In the genomic region with DNA sequence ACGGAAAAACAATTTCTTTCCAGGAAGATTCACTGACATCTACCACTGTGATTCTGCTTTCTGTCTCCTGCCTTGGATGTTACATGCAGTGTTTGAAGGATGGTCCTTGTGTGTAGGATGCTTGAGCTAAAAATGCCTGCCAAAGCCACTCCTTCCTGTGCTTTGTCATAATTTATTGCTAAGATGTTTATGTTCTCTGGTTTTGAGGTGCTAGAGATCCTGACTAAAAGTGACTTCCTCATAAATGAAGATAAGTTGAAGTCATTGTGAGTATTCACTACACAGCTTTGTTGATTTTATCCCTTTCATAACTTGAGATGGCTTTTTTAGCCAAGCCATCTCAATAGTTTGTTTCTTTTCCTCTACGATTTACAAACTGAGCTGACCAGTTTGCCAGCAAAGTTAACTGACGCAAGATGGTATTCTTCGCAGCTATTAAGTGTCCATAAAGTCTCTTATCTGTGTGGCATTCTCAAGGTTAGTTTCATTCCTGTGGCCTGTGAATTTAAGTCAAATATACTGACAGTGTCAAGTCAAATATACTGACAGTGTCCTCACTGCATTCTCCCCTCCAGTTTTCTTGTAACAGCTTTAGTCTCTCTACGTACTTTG, we compare ENCODE assay signal across 17 cellular contexts. TPM values are rescaled to one million over a fixed set of nuclear protein-coding genes. Genes with fewer than 3 reads are reported as not detected.
DNase-seq lines count a peak whose midpoint lies in the region; ATAC-seq and TF ChIP-seq lines count a peak whose summit lies in the region.
"Had no signal": no experiment of that assay in that cellular context is flagged by ENCODE, and none has a peak within 500 bp of the region (broad histone marks: within the 10 kb centered on the region; RNA-seq: fewer than 3 reads in every experiment).

No MANE protein-coding gene starts in this region.

- peaks cover 4% of the 10 kb centered on the region for H3K36me3 ChIP-seq in CD8-positive, alpha-beta T cell (ENCODE audit: insufficient read depth, low read length)
- peaks cover 0 to 23% of the 10 kb centered on the region in 2 experiments; a peak in 1 of 3 replicates for H3K36me3 ChIP-seq in HEK293 (ENCODE audit: control insufficient read depth in 2 of 2, insufficient read depth in 1 of 2, low read length in 2 of 2)

- no peaks in the 10 kb centered on the region for H3K27me3 Mint-ChIP-seq in CD8-positive, alpha-beta T cell (ENCODE audit: low read depth)
- no peaks in the 10 kb centered on the region for H3K27me3 Mint-ChIP-seq in activated naive CD8-positive, alpha-beta T cell treated with anti-CD3 and anti-CD28 coated beads, Interleukin-2, amount 10 ng/mL, durations not matched to agents 7 days and 5 days
- no peaks in the 10 kb centered on the region for H3K27me3 Mint-ChIP-seq in mesothelial cell of epicardium (ENCODE audit: low read depth)
- H3K27me3 Mint-ChIP-seq in progenitor cell of endocrine pancreas = no peaks in the 10 kb centered on the region

- peaks cover 24% of the 10 kb centered on the region for H3K36me3 Mint-ChIP-seq in CD8-positive, alpha-beta T cell
- H3K36me3 Mint-ChIP-seq in activated naive CD8-positive, alpha-beta T cell treated with anti-CD3 and anti-CD28 coated beads, Interleukin-2, amount 10 ng/mL, durations not matched to agents 7 days and 5 days = peaks cover 12% of the 10 kb centered on the region
- H3K36me3 Mint-ChIP-seq in mesothelial cell of epicardium = peaks cover 17% of the 10 kb centered on the region
- peaks cover 5% of the 10 kb centered on the region for H3K36me3 Mint-ChIP-seq in progenitor cell of endocrine pancreas (ENCODE audit: insufficient read depth)

- DNase-seq in CD8-positive, alpha-beta T cell = no peak
- DNase-seq in activated naive CD8-positive, alpha-beta T cell treated with anti-CD3 and anti-CD28 coated beads, Interleukin-2, amount 10 ng/mL, durations not matched to agents 7 days and 5 days = no peak
- DNase-seq in mesothelial cell of epicardium (ENCODE audit: low spot score in 2 of 2, unreplicated experiment in 2 of 2) (no peak), progenitor cell of endocrine pancreas (ENCODE audit: low spot score, unreplicated experiment) (no peak), omental fat pad (ENCODE audit: low spot score) (no peak), GOT3 (lab: John Stamatoyannopoulos, UW) (no peak)
- DNase-seq: activated naive CD4-positive, alpha-beta T cell treated with anti-CD3 and anti-CD28 coated beads, Interleukin-2, amount 50 U/mL, for 16 hours; central memory CD4-positive, alpha-beta T cell; DMS79; islet precursor cell; NCI-H1105; OCI-M1; posterior cingulate gyrus had no signal

- CTCF ChIA-PET in CD8-positive, alpha-beta T cell (lab: Charles Lee) = no interaction called here
- CTCF ChIA-PET in HEK293 (lab: Yijun Ruan, JAX) = interaction anchor here (0.6 kb wide), 1 partner anchor 9 kb away, joined by 3 read pairs; no protein-coding TSS in a partner anchor

- no peak overlapping the region for H3K4me3 Mint-ChIP-seq in CD8-positive, alpha-beta T cell
- H3K4me3 Mint-ChIP-seq in activated naive CD8-positive, alpha-beta T cell treated with anti-CD3 and anti-CD28 coated beads, Interleukin-2, amount 10 ng/mL, durations not matched to agents 7 days and 5 days = no peak overlapping the region
- no peak overlapping the region for H3K4me3 Mint-ChIP-seq in mesothelial cell of epicardium
- no peak overlapping the region for H3K4me3 Mint-ChIP-seq in progenitor cell of endocrine pancreas (ENCODE audit: low read depth)

- H3K27me3 ChIP-seq in CD8-positive, alpha-beta T cell (ENCODE audit: insufficient read depth, low read length) = no peaks in the 10 kb centered on the region
- H3K27me3 ChIP-seq: BLaER1, tibial nerve had no signal

- intact Hi-C loops in CD8-positive, alpha-beta T cell (cut with DNase I, micrococcal nuclease) = no loop called here

- TF ChIP-seq CTCF in CD8-positive, alpha-beta T cell (IDR thresholded peaks at IDR 0.05) = no peak
- TF ChIP-seq CTCF in HEK293 (tag by site-specific recombination; IDR thresholded peaks at IDR 0.05) (no peak), mesothelial cell of epicardium (IDR thresholded peaks at IDR 0.05; ENCODE audit: unreplicated experiment) (no peak), progenitor cell of endocrine pancreas (IDR thresholded peaks at IDR 0.05; ENCODE audit: unreplicated experiment) (no peak), omental fat pad (IDR thresholded peaks at IDR 0.05) (no peak)

- H3K27ac ChIP-seq in CD8-positive, alpha-beta T cell (ENCODE audit: low read depth, low read length) = no peak overlapping the region
- H3K27ac ChIP-seq in HEK293 (ENCODE audit: extremely low read depth, low read depth, low read length) = no peak overlapping the region
- H3K27ac ChIP-seq: BLaER1 had no signal

- H3K4me3 ChIP-seq in CD8-positive, alpha-beta T cell (ENCODE audit: low read depth, low read length) = no peak overlapping the region
- H3K4me3 ChIP-seq in HEK293 (ENCODE audit: low read depth, low read length) = no peak overlapping the region
- H3K4me3 ChIP-seq: BLaER1, tibial nerve had no signal

- H3K4me1 Mint-ChIP-seq in CD8-positive, alpha-beta T cell (ENCODE audit: low read depth) = peaks cover 2% of the 10 kb centered on the region
- peaks cover 2% of the 10 kb centered on the region for H3K4me1 Mint-ChIP-seq in activated naive CD8-positive, alpha-beta T cell treated with anti-CD3 and anti-CD28 coated beads, Interleukin-2, amount 10 ng/mL, durations not matched to agents 7 days and 5 days
- H3K4me1 Mint-ChIP-seq in mesothelial cell of epicardium (peaks cover 15% of the 10 kb centered on the region), progenitor cell of endocrine pancreas (ENCODE audit: low read depth) (no peaks in the 10 kb centered on the region)

- no peaks in the 10 kb centered on the region for H3K9me3 ChIP-seq in CD8-positive, alpha-beta T cell (ENCODE audit: low read length)
- H3K9me3 ChIP-seq in HEK293 (ENCODE audit: control insufficient read depth, insufficient read depth, low read depth, low read length) = no peaks in the 10 kb centered on the region
- H3K9me3 ChIP-seq: BLaER1, tibial nerve had no signal

- no peaks in the 10 kb centered on the region for H3K4me1 ChIP-seq in CD8-positive, alpha-beta T cell (ENCODE audit: insufficient read depth, low read length)
- no peaks in the 10 kb centered on the region for H3K4me1 ChIP-seq in HEK293 (ENCODE audit: control insufficient read depth, insufficient read depth, low read length)
- H3K4me1 ChIP-seq: BLaER1 had no signal

- H3K9me3 Mint-ChIP-seq in CD8-positive, alpha-beta T cell = no peaks in the 10 kb centered on the region
- H3K9me3 Mint-ChIP-seq in activated naive CD8-positive, alpha-beta T cell treated with anti-CD3 and anti-CD28 coated beads, Interleukin-2, amount 10 ng/mL, durations not matched to agents 7 days and 5 days = no peaks in the 10 kb centered on the region
- H3K9me3 Mint-ChIP-seq in mesothelial cell of epicardium (no peaks in the 10 kb centered on the region), progenitor cell of endocrine pancreas (ENCODE audit: low read depth) (no peaks in the 10 kb centered on the region)

- ATAC-seq in CD8-positive, alpha-beta T cell = no peak
- no peak for ATAC-seq in activated naive CD8-positive, alpha-beta T cell treated with anti-CD3 and anti-CD28 coated beads, Interleukin-2, amount 10 ng/mL, durations not matched to agents 7 days and 5 days (ENCODE audit: low read depth)
- ATAC-seq in omental fat pad (ENCODE audit: low FRiP score) = no peak
- ATAC-seq in HG03354 (IDR thresholded peaks at IDR 0.05; ENCODE audit: poor library complexity, severe bottlenecking, unreplicated experiment) = no peak

- peak overlapping the region; percentile 53 for H3K27ac Mint-ChIP-seq in CD8-positive, alpha-beta T cell
- H3K27ac Mint-ChIP-seq in activated naive CD8-positive, alpha-beta T cell treated with anti-CD3 and anti-CD28 coated beads, Interleukin-2, amount 10 ng/mL, durations not matched to agents 7 days and 5 days = peak overlapping the region; percentile 47
- H3K27ac Mint-ChIP-seq in mesothelial cell of epicardium (peak overlapping the region; percentile 19), progenitor cell of endocrine pancreas (no peak overlapping the region)

- POLR2A ChIA-PET in CD8-positive, alpha-beta T cell (lab: Charles Lee) = interaction anchor here (0.6 to 1.6 kb wide), 4 partner anchors 15 to 60 kb away, joined by 3 to 4 read pairs (median 4); partner anchors contain the start of gene FBXL3
- POLR2A ChIA-PET in HEK293 (lab: Yijun Ruan, JAX) = no interaction called here
- POLR2A ChIA-PET in activated naive CD8-positive, alpha-beta T cell treated with anti-CD3 and anti-CD28 coated beads, Interleukin-2, amount 10 ng/mL, durations not matched to agents 7 days and 5 days (lab: Charles Lee) = interaction anchor here (1.5 kb wide), 2 partner anchors 16 to 51 kb away, joined by 4 to 7 read pairs; partner anchors contain the start of genes CLN5 and FBXL3

TF ChIP-seq in HEK293, 187 proteins besides CTCF, POLR2A, EP300 and RAD21:
- no peak for TF ChIP-seq ZNF274 (IDR thresholded peaks at IDR 0.05; ENCODE audit: low read length)
- TF ChIP-seq ZNF274 (tag by site-specific recombination; IDR thresholded peaks at IDR 0.05; ENCODE audit: borderline replicate concordance) = no peak
- peak; percentile 41 for TF ChIP-seq FEZF1 (tag by site-specific recombination; IDR thresholded peaks at IDR 0.05)

RNA-seq across cellular contexts. Expression of gene FBXL3, which starts 15.7 kb away (rescaled TPM):
- 10 to 100 TPM; 91.3 to 97.0 TPM for total RNA-seq in CD8-positive, alpha-beta T cell
- total RNA-seq in activated naive CD8-positive, alpha-beta T cell treated with anti-CD3 and anti-CD28 coated beads, Interleukin-2, amount 10 ng/mL, durations not matched to agents 7 days and 5 days = 10 to 100 TPM; 46.1 to 47.7 TPM
- total RNA-seq in mesothelial cell of epicardium = 31.3 to 32.7 TPM (median 32.6 TPM) in 3 replicates
- total RNA-seq in progenitor cell of endocrine pancreas = 18.0 and 21.8 TPM in 2 replicates
- 100 to 1,000 TPM in 1 of 4 donors, 10 to 100 TPM in 3; 62.3 to 121 (median 74.8) TPM for total RNA-seq in omental fat pad

RNA-seq across cellular contexts. Expression of gene CLN5, which starts 50.8 kb away (rescaled TPM):
- 10 to 100 TPM; 23.3 to 23.4 TPM for total RNA-seq in CD8-positive, alpha-beta T cell
- 10 to 100 TPM; 15.4 to 18.9 TPM for total RNA-seq in activated naive CD8-positive, alpha-beta T cell treated with anti-CD3 and anti-CD28 coated beads, Interleukin-2, amount 10 ng/mL, durations not matched to agents 7 days and 5 days
- total RNA-seq in mesothelial cell of epicardium (22.6 to 26.6 TPM (median 23.8 TPM) in 3 replicates), progenitor cell of endocrine pancreas (21.3 and 21.4 TPM in 2 replicates), omental fat pad (10 to 100 TPM; 13.0 to 31.9 (median 28.5) TPM)
